In the genomic region with DNA sequence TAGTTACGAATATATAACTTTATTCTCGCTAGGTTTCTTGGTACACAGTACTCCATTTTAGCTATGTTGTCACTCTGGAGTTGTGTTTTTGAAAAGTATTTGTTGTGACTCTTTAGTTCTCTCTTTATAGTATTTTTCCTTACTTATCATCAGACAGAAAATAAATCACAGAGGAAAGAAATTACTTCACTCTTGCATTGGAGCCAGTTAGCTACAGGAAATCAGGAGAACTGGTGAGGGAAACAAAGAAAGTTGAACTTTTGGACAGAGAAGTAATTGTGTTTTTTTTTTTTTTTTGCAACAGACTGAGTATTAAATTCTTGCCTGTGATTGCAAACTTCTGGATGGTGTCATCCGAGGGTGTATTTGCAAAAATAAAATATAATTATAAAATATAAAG, we compare ENCODE assay signal across 2 cellular contexts.
TF ChIP-seq lines count a peak whose summit lies in the region.

No MANE protein-coding gene starts in this region.

TF ChIP-seq in SK-N-SH, 30 proteins besides CTCF, POLR2A, EP300 and RAD21:
- TF ChIP-seq, protein P1, sequence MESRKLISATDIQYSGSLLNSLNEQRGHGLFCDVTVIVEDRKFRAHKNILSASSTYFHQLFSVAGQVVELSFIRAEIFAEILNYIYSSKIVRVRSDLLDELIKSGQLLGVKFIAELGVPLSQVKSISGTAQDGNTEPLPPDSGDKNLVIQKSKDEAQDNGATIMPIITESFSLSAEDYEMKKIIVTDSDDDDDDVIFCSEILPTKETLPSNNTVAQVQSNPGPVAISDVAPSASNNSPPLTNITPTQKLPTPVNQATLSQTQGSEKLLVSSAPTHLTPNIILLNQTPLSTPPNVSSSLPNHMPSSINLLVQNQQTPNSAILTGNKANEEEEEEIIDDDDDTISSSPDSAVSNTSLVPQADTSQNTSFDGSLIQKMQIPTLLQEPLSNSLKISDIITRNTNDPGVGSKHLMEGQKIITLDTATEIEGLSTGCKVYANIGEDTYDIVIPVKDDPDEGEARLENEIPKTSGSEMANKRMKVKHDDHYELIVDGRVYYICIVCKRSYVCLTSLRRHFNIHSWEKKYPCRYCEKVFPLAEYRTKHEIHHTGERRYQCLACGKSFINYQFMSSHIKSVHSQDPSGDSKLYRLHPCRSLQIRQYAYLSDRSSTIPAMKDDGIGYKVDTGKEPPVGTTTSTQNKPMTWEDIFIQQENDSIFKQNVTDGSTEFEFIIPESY (IDR thresholded peaks at IDR 0.05; ENCODE audit: borderline replicate concordance, low read depth) = no peak
- no peak for TF ChIP-seq POLR2AphosphoS5 (IDR thresholded peaks at IDR 0.05; ENCODE audit: low read depth, low read length)
- no peak for TF ChIP-seq MEF2A (IDR thresholded peaks at IDR 0.05; ENCODE audit: borderline replicate concordance, low read depth)
- TF ChIP-seq, protein P2, sequence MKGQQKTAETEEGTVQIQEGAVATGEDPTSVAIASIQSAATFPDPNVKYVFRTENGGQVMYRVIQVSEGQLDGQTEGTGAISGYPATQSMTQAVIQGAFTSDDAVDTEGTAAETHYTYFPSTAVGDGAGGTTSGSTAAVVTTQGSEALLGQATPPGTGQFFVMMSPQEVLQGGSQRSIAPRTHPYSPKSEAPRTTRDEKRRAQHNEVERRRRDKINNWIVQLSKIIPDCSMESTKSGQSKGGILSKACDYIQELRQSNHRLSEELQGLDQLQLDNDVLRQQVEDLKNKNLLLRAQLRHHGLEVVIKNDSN (IDR thresholded peaks at IDR 0.05; ENCODE audit: borderline replicate concordance, low read depth) = no peak
- no peak for TF ChIP-seq JUND (IDR thresholded peaks at IDR 0.05)
- TF ChIP-seq ELF1 (IDR thresholded peaks at IDR 0.05) = no peak
- no peak for TF ChIP-seq TEAD4 (IDR thresholded peaks at IDR 0.05; ENCODE audit: borderline replicate concordance, insufficient read depth)
- TF ChIP-seq TAF1 (IDR thresholded peaks at IDR 0.05; ENCODE audit: borderline replicate concordance, low read depth, low read length) = no peak
- TF ChIP-seq FOSL2 (IDR thresholded peaks at IDR 0.05; ENCODE audit: borderline replicate concordance, low read depth) = no peak
- TF ChIP-seq YY1 (IDR thresholded peaks at IDR 0.05; ENCODE audit: low read depth) = no peak
- no peak for TF ChIP-seq NFIC (IDR thresholded peaks at IDR 0.05; ENCODE audit: borderline replicate concordance)
- TF ChIP-seq GABPA (IDR thresholded peaks at IDR 0.05; ENCODE audit: low read depth) = no peak
- no peak for TF ChIP-seq GATA2 (CRISPR knock-in tag; IDR thresholded peaks at IDR 0.05)

TF ChIP-seq in SK-N-SH treated with all-trans-retinoic acid at 6 μM for 48 hours, 23 proteins besides CTCF, POLR2A, EP300 and RAD21 (continued from another document):
- TF ChIP-seq, protein P3, sequence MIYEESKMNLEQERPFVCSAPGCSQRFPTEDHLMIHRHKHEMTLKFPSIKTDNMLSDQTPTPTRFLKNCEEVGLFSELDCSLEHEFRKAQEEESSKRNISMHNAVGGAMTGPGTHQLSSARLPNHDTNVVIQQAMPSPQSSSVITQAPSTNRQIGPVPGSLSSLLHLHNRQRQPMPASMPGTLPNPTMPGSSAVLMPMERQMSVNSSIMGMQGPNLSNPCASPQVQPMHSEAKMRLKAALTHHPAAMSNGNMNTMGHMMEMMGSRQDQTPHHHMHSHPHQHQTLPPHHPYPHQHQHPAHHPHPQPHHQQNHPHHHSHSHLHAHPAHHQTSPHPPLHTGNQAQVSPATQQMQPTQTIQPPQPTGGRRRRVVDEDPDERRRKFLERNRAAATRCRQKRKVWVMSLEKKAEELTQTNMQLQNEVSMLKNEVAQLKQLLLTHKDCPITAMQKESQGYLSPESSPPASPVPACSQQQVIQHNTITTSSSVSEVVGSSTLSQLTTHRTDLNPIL (CRISPR knock-in tag; IDR thresholded peaks at IDR 0.05; ENCODE audit: low read depth) = no peak
